Comparison of ENCODE assay signal across 24 cellular contexts in genomic region chr11:68229601-68230000, GRCh38. TPM values are rescaled to one million over a fixed set of nuclear protein-coding genes. Genes with fewer than 3 reads are reported as not detected.
A peak's percentile ranks its signal among the peaks of the same experiment; 100 is the strongest.
DNase-seq lines count a peak whose midpoint lies in the region; ATAC-seq, FAIRE-seq and TF ChIP-seq lines count a peak whose summit lies in the region.
"Had no signal": no experiment of that assay in that cellular context is flagged by ENCODE, and none has a peak within 500 bp of the region (broad histone marks: within the 10 kb centered on the region; RNA-seq: fewer than 3 reads in every experiment).

No MANE protein-coding gene starts in this region.

- H3K4me3 ChIP-seq in HCT116 (replicated peaks in 1 of 2; ENCODE audit: low read depth in 1 of 2, low read length in 2 of 2) = no peak overlapping the region
- no peak overlapping the region for H3K4me3 ChIP-seq in K562
- H3K4me3 ChIP-seq: A549, BLaER1 had no signal

- TF ChIP-seq CTCF in HCT116 (IDR thresholded peaks at IDR 0.05 in 2 of 3, conservative IDR thresholded peaks at IDR 0.05 in 1 of 3; ENCODE audit: borderline replicate concordance in 1 of 3, insufficient read depth in 1 of 3, low read depth in 2 of 3, low read length in 2 of 3) (no peak), K562 (IDR thresholded peaks at IDR 0.05 in 2 of 3, conservative IDR thresholded peaks at IDR 0.05 in 1 of 3; ENCODE audit: insufficient read depth in 2 of 3, low read depth in 1 of 3, low read length in 3 of 3) (no peak)

- H3K9me3 ChIP-seq in HCT116 (ENCODE audit: control insufficient read depth in 1 of 2, insufficient read depth in 1 of 2, low read depth in 1 of 2, low read length in 2 of 2) (peaks cover 4 to 5% of the 10 kb centered on the region in 2 experiments; a peak in 3 of 4 replicates), K562 (replicated peaks; ENCODE audit: control insufficient read depth, insufficient read depth, low read depth, low read length) (peaks cover 4% of the 10 kb centered on the region; the same call in 1 of the 2 replicates)

- H3K27ac ChIP-seq in HCT116 (ENCODE audit: low read depth, low read length) = no peak overlapping the region
- H3K27ac ChIP-seq in K562 (ENCODE audit: extremely low read depth, low read depth, low read length) = no peak overlapping the region
- H3K27ac ChIP-seq: 22Rv1, A549, BLaER1 had no signal

- H3K36me3 ChIP-seq in HCT116 (ENCODE audit: control insufficient read depth in 1 of 2, insufficient read depth in 2 of 2, low read length in 2 of 2) = no peaks in the 10 kb centered on the region
- no peaks in the 10 kb centered on the region for H3K36me3 ChIP-seq in K562 (ENCODE audit: control insufficient read depth, insufficient read depth, low read length)
- H3K36me3 ChIP-seq: BE2C, BLaER1 had no signal

- POLR2A ChIA-PET in HCT116 (lab: Charles Lee) (no interaction called here), K562 (lab: Yijun Ruan, JAX) (no interaction called here)

- H3K4me1 ChIP-seq in HCT116 (ENCODE audit: control insufficient read depth in 1 of 2, insufficient read depth in 2 of 2, low read length in 2 of 2) (peaks cover 0 to 4% of the 10 kb centered on the region in 2 experiments; a peak in 1 of 4 replicates), K562 (replicated peaks in 1 of 2; ENCODE audit: control insufficient read depth in 2 of 2, insufficient read depth in 2 of 2, low read length in 2 of 2) (peaks cover 0 to 2% of the 10 kb centered on the region in 2 experiments; a peak in 1 of 5 replicates)
- H3K4me1 ChIP-seq: A549, BE2C, BLaER1 had no signal

- TF ChIP-seq RAD21 in HCT116 (IDR thresholded peaks at IDR 0.05; ENCODE audit: low read depth) (no peak), K562 (CRISPR knock-in tag; conservative IDR thresholded peaks at IDR 0.05 in 1 of 2, IDR thresholded peaks at IDR 0.05 in 1 of 2) (no peak)

- no peak overlapping the region for H3K9ac ChIP-seq in HCT116 (ENCODE audit: low read length)
- no peak overlapping the region for H3K9ac ChIP-seq in K562 (ENCODE audit: insufficient read depth in 1 of 2, low read depth in 2 of 2, low read length in 2 of 2)
- H3K9ac ChIP-seq: BLaER1 had no signal

- RAD21 ChIA-PET in HCT116 (lab: Charles Lee; ENCODE audit: low non-redundant PET in 1 of 2, low total read pairs in 2 of 2, uncharacterized antibody in 2 of 2, unreplicated experiment in 2 of 2) = no interaction called here

- H3K27ac Mint-ChIP-seq in activated naive CD4-positive, alpha-beta T cell treated with anti-CD3 and anti-CD28 coated beads for 36 hours = no peak overlapping the region
- H3K27ac Mint-ChIP-seq: CD14-positive monocyte; CD4-positive, alpha-beta memory T cell; CD4-positive, CD25-positive, alpha-beta regulatory T cell had no signal

- BruUV-seq in HCT116 (replicated peaks; lab: Mats Ljungman, UMichigan) (no TSS peak), K562 (replicated peaks; lab: Mats Ljungman, UMichigan) (no TSS peak)

- H3K4me1 Mint-ChIP-seq in activated naive CD4-positive, alpha-beta T cell treated with anti-CD3 and anti-CD28 coated beads for 36 hours (ENCODE audit: low read depth) = no peaks in the 10 kb centered on the region
- H3K4me1 Mint-ChIP-seq: CD14-positive monocyte; CD4-positive, alpha-beta memory T cell; CD4-positive, CD25-positive, alpha-beta regulatory T cell; CD8-positive, alpha-beta memory T cell had no signal

- no peak for FAIRE-seq in K562 (lab: Jason Lieb, UNC)
- FAIRE-seq: A549, GM12891, GM19239 had no signal

- H3K4me2 ChIP-seq in HCT116 (ENCODE audit: low read length) (no peak overlapping the region), K562 (ENCODE audit: insufficient read depth, low read length) (no peak overlapping the region)
- H3K4me2 ChIP-seq: A549, BLaER1 had no signal

- DNase-seq in HCT116 (ENCODE audit: low read depth, low spot score) (no peak), OCI-M1 (lab: John Stamatoyannopoulos, UW) (peak; percentile 51), K562 (ENCODE audit: extremely low read depth in 1 of 4, low spot score in 3 of 4) (no peak)
- no peak for DNase-seq in activated naive CD4-positive, alpha-beta T cell treated with anti-CD3 and anti-CD28 coated beads for 36 hours
- DNase-seq in stimulated activated naive CD8-positive, alpha-beta T cell treated with anti-CD3 and anti-CD28 coated beads, Interleukin-15, Interleukin-2, amounts not matched to agents 100 U/mL and 50 U/mL, for 24 hours = no peak
- DNase-seq: BE2C; C1 segment of cervical spinal cord; CD4-positive, alpha-beta memory T cell; CD4-positive, CD25-positive, alpha-beta regulatory T cell; CD8-positive, alpha-beta memory T cell; COR-L47; DMS 273 treated with DMSO at 0.1 percent for 48 hours; DMS153; DMS53; DMS79; DND-41; EL; GDM1 had no signal

- H3K36me3 Mint-ChIP-seq in activated naive CD4-positive, alpha-beta T cell treated with anti-CD3 and anti-CD28 coated beads for 36 hours (ENCODE audit: low read depth) = no peaks in the 10 kb centered on the region
- H3K36me3 Mint-ChIP-seq: CD14-positive monocyte; CD4-positive, CD25-positive, alpha-beta regulatory T cell had no signal

- 0% methylated on average over 1 of the region's 1 CpG for WGBS in K562 (ENCODE audit: insufficient coverage, low coverage, missing lambda C conversion rate)

- no peak overlapping the region for H3K4me3 Mint-ChIP-seq in activated naive CD4-positive, alpha-beta T cell treated with anti-CD3 and anti-CD28 coated beads for 36 hours
- H3K4me3 Mint-ChIP-seq: CD14-positive monocyte; CD4-positive, alpha-beta memory T cell; CD4-positive, CD25-positive, alpha-beta regulatory T cell; CD8-positive, alpha-beta memory T cell had no signal

- H2AFZ ChIP-seq in HCT116 (ENCODE audit: low read depth, low read length, poor library complexity, severe bottlenecking) = no peak overlapping the region
- H2AFZ ChIP-seq in K562 (ENCODE audit: low read depth, low read length) = no peak overlapping the region

- in situ Hi-C loops in K562 (cut with MboI) = no loop called here

- CTCF ChIA-PET in HCT116 (lab: Charles Lee) = no interaction called here
- CTCF ChIA-PET in K562 (lab: Yijun Ruan, JAX; ENCODE audit: low intra/inter-chr PET ratio) = interaction anchor here (0.7 kb wide), 1 partner anchor 354 kb away, joined by 3 read pairs; no protein-coding TSS in a partner anchor
- CTCF ChIA-PET in activated naive CD4-positive, alpha-beta T cell treated with anti-CD3 and anti-CD28 coated beads for 36 hours (lab: Charles Lee) = interaction anchor here (0.5 kb wide), 1 partner anchor 32 kb away, joined by 3 read pairs; no protein-coding TSS in a partner anchor

- H3K27me3 Mint-ChIP-seq in activated naive CD4-positive, alpha-beta T cell treated with anti-CD3 and anti-CD28 coated beads for 36 hours (ENCODE audit: low read depth) = no peaks in the 10 kb centered on the region

- peaks cover 21% of the 10 kb centered on the region for H3K9me3 Mint-ChIP-seq in activated naive CD4-positive, alpha-beta T cell treated with anti-CD3 and anti-CD28 coated beads for 36 hours

- intact Hi-C loops in HCT116 (cut with micrococcal nuclease) = no loop called here
- intact Hi-C loops in K562 (cut with micrococcal nuclease) = no loop called here
- intact Hi-C loops in activated naive CD4-positive, alpha-beta T cell treated with anti-CD3 and anti-CD28 coated beads for 36 hours (cut with micrococcal nuclease) = no loop called here

- H3K9me1 ChIP-seq in K562 (ENCODE audit: control insufficient read depth, insufficient read depth, low read length) = no peaks in the 10 kb centered on the region

- H3K27me3 ChIP-seq in HCT116 (ENCODE audit: insufficient read depth, low read length) (no peaks in the 10 kb centered on the region), K562 (ENCODE audit: control insufficient read depth in 2 of 2, insufficient read depth in 2 of 2, low read length in 2 of 2) (peaks cover 0 to 20% of the 10 kb centered on the region in 2 experiments; a peak in 3 of 5 replicates)
- H3K27me3 ChIP-seq: BE2C, BLaER1 had no signal

- ATAC-seq in HCT116 = no peak
- ATAC-seq in K562 = no peak
- no peak for ATAC-seq in stimulated activated naive CD8-positive, alpha-beta T cell treated with anti-CD3 and anti-CD28 coated beads, Interleukin-15, Interleukin-2, amounts not matched to agents 100 U/mL and 50 U/mL, for 24 hours
- ATAC-seq: A549 had no signal

- no peaks in the 10 kb centered on the region for H3K79me2 ChIP-seq in HCT116 (ENCODE audit: insufficient read depth, low read length)
- H3K79me2 ChIP-seq in K562 (ENCODE audit: control insufficient read depth, insufficient read depth, low read length) = no peaks in the 10 kb centered on the region

- TF ChIP-seq EP300 in K562 (IDR thresholded peaks at IDR 0.05; ENCODE audit: low read length) = no peak

- no peaks in the 10 kb centered on the region for H4K20me1 ChIP-seq in HCT116 (ENCODE audit: insufficient read depth)
- H4K20me1 ChIP-seq in K562 (replicated peaks; ENCODE audit: control insufficient read depth, insufficient read depth, low read length) = no peaks in the 10 kb centered on the region
- H4K20me1 ChIP-seq: BLaER1 had no signal

- TF ChIP-seq POLR2A in HCT116 (IDR thresholded peaks at IDR 0.05; ENCODE audit: borderline replicate concordance, extremely low read depth, insufficient read depth, insufficient read length) (no peak), K562 (conservative IDR thresholded peaks at IDR 0.05) (no peak)

- no peaks in the 10 kb centered on the region for H3K9me2 ChIP-seq in HCT116 (ENCODE audit: insufficient read depth)

RNA-seq across cellular contexts. Expression of gene KMT5B, which starts 16.5 kb away (rescaled TPM):
- total RNA-seq in HCT116 (2021; ENCODE audit: unreplicated experiment) = 35.1 TPM
- polyA plus RNA-seq in HCT116 (2012) = 29.7 and 30.8 TPM in 2 replicates
- 25.4 and 66.1 TPM in 2 replicates for total RNA-seq in K562 (2011; cell fraction: chromatin; rRNA removed; ENCODE audit: low replicate concordance)
- total RNA-seq in K562 (2011; cell fraction: nucleolus; rRNA removed) = 10.5 and 14.7 TPM in 2 replicates
- 19.0 and 28.4 TPM in 2 replicates for total RNA-seq in K562 (2011; cell fraction: nucleoplasm; rRNA removed)
- total RNA-seq in K562 (2014; rRNA removed) = 15.5 and 20.8 TPM in 2 replicates
- 24.6 and 29.4 TPM in 2 replicates for total RNA-seq in K562 (2014; rRNA removed; fragmentation: Illumina TruSeq; extraction: Trizol)
- total RNA-seq in K562 (2015; rRNA removed; fragmentation: Illumina TruSeq; extraction: Trizol) = 21.3 and 22.0 TPM in 2 replicates
- 22.7 and 24.7 TPM in 2 replicates for total RNA-seq in K562 (2021)
- 18.9 and 20.9 TPM in 2 replicates for polyA plus RNA-seq in K562 (2011; rRNA removed)
- 4.5 and 9.3 TPM in 2 replicates for polyA plus RNA-seq in K562 (2011; cell fraction: cytosol; rRNA removed)
- 13.0 and 16.5 TPM in 2 replicates for polyA plus RNA-seq in K562 (2011; cell fraction: nucleus; rRNA removed)
- 18.2 and 21.9 TPM in 2 replicates for polyA plus RNA-seq in K562 (2012)
- polyA plus RNA-seq in K562 (2014; fragmentation: Illumina TruSeq; extraction: Trizol) = 27.3 and 29.2 TPM in 2 replicates
- polyA plus RNA-seq in K562 (2014; fragmentation: Nextera tagmentation; extraction: Ambion mirVana) = 1 to 10 TPM; 7.3 to 7.4 TPM
- 16.3 and 20.4 TPM in 2 replicates for polyA plus RNA-seq in K562 (2014; rRNA removed)
- polyA minus RNA-seq in K562 (2011; rRNA and poly(A)+ RNA removed) = 31.7 and 36.9 TPM in 2 replicates
- polyA minus RNA-seq in K562 (2011; cell fraction: cytosol; rRNA and poly(A)+ RNA removed) = 9.8 and 10.7 TPM in 2 replicates
- polyA minus RNA-seq in K562 (2011; cell fraction: nucleus; rRNA and poly(A)+ RNA removed) = 10.1 and 14.9 TPM in 2 replicates
- 10 to 100 TPM; 18.4 to 21.6 TPM for total RNA-seq in activated naive CD4-positive, alpha-beta T cell treated with anti-CD3 and anti-CD28 coated beads for 36 hours

RNA-seq across cellular contexts. Expression of gene C11orf24, which starts 42.2 kb away (rescaled TPM):
- total RNA-seq in HCT116 (2021; ENCODE audit: unreplicated experiment) (37.8 TPM), K562 (2014; rRNA removed) (50.5 and 57.6 TPM in 2 replicates), K562 (2014; rRNA removed; fragmentation: Illumina TruSeq; extraction: Trizol) (30.2 and 30.8 TPM in 2 replicates), K562 (2015; rRNA removed; fragmentation: Illumina TruSeq; extraction: Trizol) (31.7 and 32.5 TPM in 2 replicates), K562 (2021) (64.9 and 66.0 TPM in 2 replicates)
- 38.9 and 39.9 TPM in 2 replicates for polyA plus RNA-seq in HCT116 (2012)
- total RNA-seq in K562 (2011; cell fraction: chromatin; rRNA removed; ENCODE audit: low replicate concordance) = 53.7 and 91.3 TPM in 2 replicates
- total RNA-seq in K562 (2011; cell fraction: nucleolus; rRNA removed) = 78.4 and 79.7 TPM in 2 replicates
- total RNA-seq in K562 (2011; cell fraction: nucleoplasm; rRNA removed) = 73.5 and 93.0 TPM in 2 replicates
- polyA plus RNA-seq in K562 (2011; rRNA removed) (23.6 and 34.9 TPM in 2 replicates), K562 (2014; fragmentation: Illumina TruSeq; extraction: Trizol) (47.0 and 49.5 TPM in 2 replicates), K562 (2014; fragmentation: Nextera tagmentation; extraction: Ambion mirVana) (1 to 10 TPM; 2.0 to 4.4 TPM), K562 (2014; rRNA removed) (52.5 and 65.2 TPM in 2 replicates)
- polyA plus RNA-seq in K562 (2011; cell fraction: cytosol; rRNA removed) = 42.1 and 76.0 TPM in 2 replicates
- 53.0 and 81.1 TPM in 2 replicates for polyA plus RNA-seq in K562 (2011; cell fraction: nucleus; rRNA removed)
- 38.0 and 127 TPM in 2 replicates for polyA plus RNA-seq in K562 (2012)
- 22.4 and 23.0 TPM in 2 replicates for polyA minus RNA-seq in K562 (2011; rRNA and poly(A)+ RNA removed)
- 27.9 and 31.7 TPM in 2 replicates for polyA minus RNA-seq in K562 (2011; cell fraction: cytosol; rRNA and poly(A)+ RNA removed)
- polyA minus RNA-seq in K562 (2011; cell fraction: nucleus; rRNA and poly(A)+ RNA removed) = 25.2 and 34.9 TPM in 2 replicates
- 10 to 100 TPM; 28.5 to 29.5 TPM for total RNA-seq in activated naive CD4-positive, alpha-beta T cell treated with anti-CD3 and anti-CD28 coated beads for 36 hours
